ENCODE assay signal across 8 cellular contexts in the genomic region with DNA sequence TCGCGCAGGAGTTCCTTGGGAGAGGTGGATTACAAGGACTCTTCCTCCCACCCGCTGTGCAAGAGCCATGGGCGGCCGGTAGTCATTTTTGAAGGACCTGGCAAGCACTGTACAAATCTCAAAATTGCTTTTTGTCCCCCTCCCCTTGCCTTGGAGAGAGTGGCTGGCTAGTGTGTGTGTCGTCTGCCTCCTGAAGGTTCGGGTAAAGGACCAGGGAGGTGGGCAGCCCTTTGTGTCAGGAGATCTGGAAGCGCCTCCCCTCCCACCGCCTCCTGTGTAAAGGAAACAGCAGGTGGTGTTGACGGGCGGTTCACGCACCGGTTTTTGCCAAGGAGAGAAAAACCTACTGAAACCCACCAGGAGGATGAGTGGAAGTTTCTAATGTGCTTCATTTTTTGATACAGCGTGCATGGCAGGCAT. TPM values are rescaled to one million over a fixed set of nuclear protein-coding genes. Genes with fewer than 3 reads are reported as not detected.
DNase-seq lines count a peak whose midpoint lies in the region; ATAC-seq, FAIRE-seq and TF ChIP-seq lines count a peak whose summit lies in the region.

No MANE protein-coding gene starts in this region.

- peak in 1 of 2 experiments; percentile 2; a peak in 2 of 6 replicates for ATAC-seq in A549
- ATAC-seq in activated B cell treated with CpG ODN at 0.5 μM for 24 hours (ENCODE audit: low read depth) = no peak
- ATAC-seq in HG02885 (IDR thresholded peaks at IDR 0.05; ENCODE audit: poor library complexity, unreplicated experiment) = no peak

- TF ChIP-seq POLR2A in A549 (IDR thresholded peaks at IDR 0.05; ENCODE audit: low read length) = no peak

- H3K4me1 ChIP-seq in A549 (peaks cover 35% of the 10 kb centered on the region), iPS-15b (ENCODE audit: control insufficient read depth, insufficient read depth, low read length) (peaks cover 5% of the 10 kb centered on the region), stomach smooth muscle (ENCODE audit: control insufficient read depth, insufficient read depth, low read length) (peaks cover 31% of the 10 kb centered on the region)

- 34% methylated on average over 14 of the region's 14 CpGs for WGBS in A549 (ENCODE audit: missing lambda C conversion rate)

- H3K4me3 ChIP-seq in A549 = peak overlapping the region; percentile 95
- H3K4me3 ChIP-seq in H7 (ENCODE audit: insufficient read depth, low read depth, low read length) = peak overlapping the region; percentile 86
- H3K4me3 ChIP-seq in iPS-15b (ENCODE audit: low read depth, low read length) = peak overlapping the region; percentile 84
- peak overlapping the region; percentile 89 to 95 for H3K4me3 ChIP-seq in stomach smooth muscle (ENCODE audit: low read length in 2 of 2)

- H3K36me3 Mint-ChIP-seq in activated B cell treated with CpG ODN at 0.5 μM for 24 hours (ENCODE audit: low read depth) = no peaks in the 10 kb centered on the region

- TF ChIP-seq EP300 in A549 (IDR thresholded peaks at IDR 0.05) = no peak

- no peak for TF ChIP-seq RAD21 in A549 (conservative IDR thresholded peaks at IDR 0.05 in 1 of 2, IDR thresholded peaks at IDR 0.05 in 1 of 2)

- H3K36me3 ChIP-seq in H7 (replicated peaks; ENCODE audit: control insufficient read depth, insufficient read depth, low read length) = no peaks in the 10 kb centered on the region
- no peaks in the 10 kb centered on the region for H3K36me3 ChIP-seq in iPS-15b (ENCODE audit: control insufficient read depth, insufficient read depth, low read length)
- no peaks in the 10 kb centered on the region for H3K36me3 ChIP-seq in stomach smooth muscle (ENCODE audit: control insufficient read depth in 2 of 2, insufficient read depth in 2 of 2, low read length in 2 of 2)

- no peak for FAIRE-seq in A549 (lab: Jason Lieb, UNC)

- no peaks in the 10 kb centered on the region for H3K27me3 Mint-ChIP-seq in activated B cell treated with CpG ODN at 0.5 μM for 24 hours

- DNase-seq in A549 (ENCODE audit: low read depth in 1 of 2, low spot score in 1 of 2) (peak in 1 of 2 experiments; percentile 41), H7 (peak; percentile 60), activated B cell treated with CpG ODN at 0.5 μM for 24 hours (no peak), NCI-H1436 (lab: John Stamatoyannopoulos, UW) (no peak)
- DNase-seq in activated effector memory CD4-positive, alpha-beta T cell treated with Interleukin-2 at 50 U/mL for 16 hours = no peak

- H3K9me3 ChIP-seq in A549 (no peaks in the 10 kb centered on the region), iPS-15b (ENCODE audit: control insufficient read depth, insufficient read depth, low read length) (no peaks in the 10 kb centered on the region), stomach smooth muscle (ENCODE audit: control insufficient read depth in 2 of 2, low read length in 2 of 2) (no peaks in the 10 kb centered on the region)

- POLR2A ChIA-PET in A549 (lab: Yijun Ruan, JAX) (interaction anchor here (1.9 to 2.5 kb wide), 3 partner anchors 27 to 119 kb away, joined by 5 to 49 read pairs (median 10); a partner anchor contains a TSS), activated B cell treated with CpG ODN at 0.5 μM for 24 hours (lab: Charles Lee) (interaction anchor here (2.6 kb wide), 1 partner anchor 51 kb away, joined by 19 read pairs; a partner anchor contains a TSS)

- H3K9ac ChIP-seq in iPS-15b (ENCODE audit: low read depth, low read length) = no peak overlapping the region
- H3K9ac ChIP-seq in stomach smooth muscle (ENCODE audit: low read length in 2 of 2) = peak overlapping the region; percentile 79 to 91

- no peaks in the 10 kb centered on the region for H3K9me3 Mint-ChIP-seq in activated B cell treated with CpG ODN at 0.5 μM for 24 hours

- intact Hi-C loops in activated B cell treated with CpG ODN at 0.5 μM for 24 hours (cut with micrococcal nuclease) = loop anchor here (5.0 kb wide), 1 partner anchor 426 kb away; a partner anchor contains a TSS

- peak overlapping the region; percentile 19 for H3K27ac Mint-ChIP-seq in activated B cell treated with CpG ODN at 0.5 μM for 24 hours

- peaks cover 20% of the 10 kb centered on the region for H3K4me1 Mint-ChIP-seq in activated B cell treated with CpG ODN at 0.5 μM for 24 hours

- H3K27me3 ChIP-seq in H7 (ENCODE audit: control insufficient read depth, insufficient read depth, low read length) (peaks cover 5% of the 10 kb centered on the region), iPS-15b (ENCODE audit: control insufficient read depth, insufficient read depth, low read length) (peaks cover 8% of the 10 kb centered on the region), stomach smooth muscle (ENCODE audit: control insufficient read depth in 1 of 2, insufficient read depth in 2 of 2, low read length in 2 of 2) (no peaks in the 10 kb centered on the region)

- peak overlapping the region; percentile 92 to 94 for H3K27ac ChIP-seq in A549
- H3K27ac ChIP-seq in stomach smooth muscle (ENCODE audit: low read length) = no peak overlapping the region

- peak overlapping the region; percentile 82 for H3K4me2 ChIP-seq in A549

- CTCF ChIA-PET in A549 (lab: Yijun Ruan, JAX) = interaction anchor here (0.7 to 6.0 kb wide), 10 partner anchors 10 to 203 kb away, joined by 3 to 37 read pairs (median 4); a partner anchor contains a TSS
- CTCF ChIA-PET in activated B cell treated with CpG ODN at 0.5 μM for 24 hours (lab: Charles Lee) = interaction anchor here (2.5 kb wide), 1 partner anchor 51 kb away, joined by 9 read pairs; a partner anchor contains a TSS

- H3K4me3 Mint-ChIP-seq in activated B cell treated with CpG ODN at 0.5 μM for 24 hours = peak overlapping the region; percentile 90

- no peak for TF ChIP-seq CTCF in A549 (IDR thresholded peaks at IDR 0.05)
- TF ChIP-seq CTCF in activated B cell treated with CpG ODN at 0.5 μM for 24 hours (IDR thresholded peaks at IDR 0.05) = no peak

TF ChIP-seq in A549, 52 proteins besides CTCF, POLR2A, EP300 and RAD21:
- TF ChIP-seq CHD2 (IDR thresholded peaks at IDR 0.05; ENCODE audit: low read length, partially characterized antibody) = no peak
- TF ChIP-seq ESRRA (IDR thresholded peaks at IDR 0.05; ENCODE audit: borderline replicate concordance, low read length) = no peak
- TF ChIP-seq, protein P1, sequence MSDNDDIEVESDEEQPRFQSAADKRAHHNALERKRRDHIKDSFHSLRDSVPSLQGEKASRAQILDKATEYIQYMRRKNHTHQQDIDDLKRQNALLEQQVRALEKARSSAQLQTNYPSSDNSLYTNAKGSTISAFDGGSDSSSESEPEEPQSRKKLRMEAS (IDR thresholded peaks at IDR 0.05) = peak; percentile 2; the same call in 1 of the 2 replicates
- no peak for TF ChIP-seq ZSCAN20 (CRISPR knock-in tag; IDR thresholded peaks at IDR 0.05)
- TF ChIP-seq, protein P2, sequence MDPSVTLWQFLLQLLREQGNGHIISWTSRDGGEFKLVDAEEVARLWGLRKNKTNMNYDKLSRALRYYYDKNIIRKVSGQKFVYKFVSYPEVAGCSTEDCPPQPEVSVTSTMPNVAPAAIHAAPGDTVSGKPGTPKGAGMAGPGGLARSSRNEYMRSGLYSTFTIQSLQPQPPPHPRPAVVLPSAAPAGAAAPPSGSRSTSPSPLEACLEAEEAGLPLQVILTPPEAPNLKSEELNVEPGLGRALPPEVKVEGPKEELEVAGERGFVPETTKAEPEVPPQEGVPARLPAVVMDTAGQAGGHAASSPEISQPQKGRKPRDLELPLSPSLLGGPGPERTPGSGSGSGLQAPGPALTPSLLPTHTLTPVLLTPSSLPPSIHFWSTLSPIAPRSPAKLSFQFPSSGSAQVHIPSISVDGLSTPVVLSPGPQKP (IDR thresholded peaks at IDR 0.05; ENCODE audit: low read depth, low read length) = no peak

RNA-seq across cellular contexts. Expression of a gene that starts 1.2 kb away (rescaled TPM):
- polyA plus RNA-seq in A549 (2011; rRNA removed) = 85.7 and 95.4 TPM in 2 replicates
- 121 and 136 TPM in 2 replicates for polyA plus RNA-seq in A549 (2012; cell fraction: cytosol; rRNA removed)
- polyA plus RNA-seq in A549 (2012; cell fraction: nucleus; rRNA removed) = 433 and 486 TPM in 2 replicates
- 86.9 to 90.0 TPM (median 87.0 TPM) in 3 replicates for polyA plus RNA-seq in A549 (2017; fragmentation: RNase III; extraction: RNeasy Plus Mini Kit Qiagen cat#74134 plus additional on column Dnase treatment)
- 77.7 and 83.6 TPM in 2 replicates for polyA minus RNA-seq in A549 (2011; rRNA and poly(A)+ RNA removed)
- 45.4 and 51.2 TPM in 2 replicates for total RNA-seq in H7 (2014; rRNA removed; shearing (Covaris generic))
- total RNA-seq in activated B cell treated with CpG ODN at 0.5 μM for 24 hours = 37.2 and 44.4 TPM in 2 replicates

RNA-seq across cellular contexts. Expression of a gene that starts 51.2 kb away (rescaled TPM):
- 100 and 113 TPM in 2 replicates for polyA plus RNA-seq in A549 (2011; rRNA removed)
- 80.7 and 98.5 TPM in 2 replicates for polyA plus RNA-seq in A549 (2012; cell fraction: cytosol; rRNA removed)
- 252 and 288 TPM in 2 replicates for polyA plus RNA-seq in A549 (2012; cell fraction: nucleus; rRNA removed)
- polyA plus RNA-seq in A549 (2017; fragmentation: RNase III; extraction: RNeasy Plus Mini Kit Qiagen cat#74134 plus additional on column Dnase treatment) = 85.5 to 93.7 TPM (median 93.2 TPM) in 3 replicates
- polyA minus RNA-seq in A549 (2011; rRNA and poly(A)+ RNA removed) = 178 and 188 TPM in 2 replicates
- total RNA-seq in H7 (2014; rRNA removed; shearing (Covaris generic)) = 52.0 and 57.1 TPM in 2 replicates
- total RNA-seq in activated B cell treated with CpG ODN at 0.5 μM for 24 hours = 21.5 and 23.5 TPM in 2 replicates
